In genomic region chr16:77838597-77839255, GRCh38 we compare ENCODE assay signal across 2 cellular contexts.
TF ChIP-seq lines count a peak whose summit lies in the region.

No MANE protein-coding gene starts in this region.

TF ChIP-seq in HEK293, 187 proteins besides CTCF, POLR2A, EP300 and RAD21 (continued from another document):
- TF ChIP-seq ZBTB10 (tag by site-specific recombination; IDR thresholded peaks at IDR 0.05) = no peak
- TF ChIP-seq MEIS1 (CRISPR knock-in tag; IDR thresholded peaks at IDR 0.05; ENCODE audit: borderline replicate concordance) = no peak

TF ChIP-seq in WTC11, 78 proteins besides CTCF, POLR2A, EP300 and RAD21 (continued from another document):
- TF ChIP-seq, protein P1, sequence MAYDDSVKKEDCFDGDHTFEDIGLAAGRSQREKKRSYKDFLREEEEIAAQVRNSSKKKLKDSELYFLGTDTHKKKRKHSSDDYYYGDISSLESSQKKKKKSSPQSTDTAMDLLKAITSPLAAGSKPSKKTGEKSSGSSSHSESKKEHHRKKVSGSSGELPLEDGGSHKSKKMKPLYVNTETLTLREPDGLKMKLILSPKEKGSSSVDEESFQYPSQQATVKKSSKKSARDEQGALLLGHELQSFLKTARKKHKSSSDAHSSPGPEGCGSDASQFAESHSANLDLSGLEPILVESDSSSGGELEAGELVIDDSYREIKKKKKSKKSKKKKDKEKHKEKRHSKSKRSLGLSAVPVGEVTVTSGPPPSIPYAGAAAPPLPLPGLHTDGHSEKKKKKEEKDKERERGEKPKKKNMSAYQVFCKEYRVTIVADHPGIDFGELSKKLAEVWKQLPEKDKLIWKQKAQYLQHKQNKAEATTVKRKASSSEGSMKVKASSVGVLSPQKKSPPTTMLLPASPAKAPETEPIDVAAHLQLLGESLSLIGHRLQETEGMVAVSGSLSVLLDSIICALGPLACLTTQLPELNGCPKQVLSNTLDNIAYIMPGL (CRISPR knock-in tag; IDR thresholded peaks at IDR 0.05) = no peak
- TF ChIP-seq MYBL2 (CRISPR knock-in tag; IDR thresholded peaks at IDR 0.05) = no peak
- TF ChIP-seq, protein P2, sequence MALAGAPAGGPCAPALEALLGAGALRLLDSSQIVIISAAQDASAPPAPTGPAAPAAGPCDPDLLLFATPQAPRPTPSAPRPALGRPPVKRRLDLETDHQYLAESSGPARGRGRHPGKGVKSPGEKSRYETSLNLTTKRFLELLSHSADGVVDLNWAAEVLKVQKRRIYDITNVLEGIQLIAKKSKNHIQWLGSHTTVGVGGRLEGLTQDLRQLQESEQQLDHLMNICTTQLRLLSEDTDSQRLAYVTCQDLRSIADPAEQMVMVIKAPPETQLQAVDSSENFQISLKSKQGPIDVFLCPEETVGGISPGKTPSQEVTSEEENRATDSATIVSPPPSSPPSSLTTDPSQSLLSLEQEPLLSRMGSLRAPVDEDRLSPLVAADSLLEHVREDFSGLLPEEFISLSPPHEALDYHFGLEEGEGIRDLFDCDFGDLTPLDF (CRISPR knock-in tag; IDR thresholded peaks at IDR 0.05) = no peak
- no peak for TF ChIP-seq ZBTB21 (CRISPR knock-in tag; IDR thresholded peaks at IDR 0.05; ENCODE audit: borderline replicate concordance)
- TF ChIP-seq TP53 (CRISPR knock-in tag; IDR thresholded peaks at IDR 0.05) = no peak
- TF ChIP-seq ETV6 (CRISPR knock-in tag; IDR thresholded peaks at IDR 0.05) = no peak
- TF ChIP-seq KAT7 (CRISPR knock-in tag; IDR thresholded peaks at IDR 0.05; ENCODE audit: borderline replicate concordance) = no peak
- no peak for TF ChIP-seq EMX1 (CRISPR knock-in tag; IDR thresholded peaks at IDR 0.05)
- no peak for TF ChIP-seq STAT6 (CRISPR knock-in tag; conservative IDR thresholded peaks at IDR 0.05; ENCODE audit: low read depth)
- TF ChIP-seq, protein P3, sequence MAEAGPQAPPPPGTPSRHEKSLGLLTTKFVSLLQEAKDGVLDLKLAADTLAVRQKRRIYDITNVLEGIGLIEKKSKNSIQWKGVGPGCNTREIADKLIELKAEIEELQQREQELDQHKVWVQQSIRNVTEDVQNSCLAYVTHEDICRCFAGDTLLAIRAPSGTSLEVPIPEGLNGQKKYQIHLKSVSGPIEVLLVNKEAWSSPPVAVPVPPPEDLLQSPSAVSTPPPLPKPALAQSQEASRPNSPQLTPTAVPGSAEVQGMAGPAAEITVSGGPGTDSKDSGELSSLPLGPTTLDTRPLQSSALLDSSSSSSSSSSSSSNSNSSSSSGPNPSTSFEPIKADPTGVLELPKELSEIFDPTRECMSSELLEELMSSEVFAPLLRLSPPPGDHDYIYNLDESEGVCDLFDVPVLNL (CRISPR knock-in tag; IDR thresholded peaks at IDR 0.05; ENCODE audit: borderline replicate concordance, low read depth) = no peak
- no peak for TF ChIP-seq ZNF121 (CRISPR knock-in tag; IDR thresholded peaks at IDR 0.05)
- no peak for TF ChIP-seq GABPB1 (CRISPR knock-in tag; IDR thresholded peaks at IDR 0.05)
- TF ChIP-seq CREB1 (CRISPR knock-in tag; IDR thresholded peaks at IDR 0.05) = no peak
- no peak for TF ChIP-seq USF2 (CRISPR knock-in tag; IDR thresholded peaks at IDR 0.05)
